ENCODE assay signal across 1 cellular context in the genomic region with DNA sequence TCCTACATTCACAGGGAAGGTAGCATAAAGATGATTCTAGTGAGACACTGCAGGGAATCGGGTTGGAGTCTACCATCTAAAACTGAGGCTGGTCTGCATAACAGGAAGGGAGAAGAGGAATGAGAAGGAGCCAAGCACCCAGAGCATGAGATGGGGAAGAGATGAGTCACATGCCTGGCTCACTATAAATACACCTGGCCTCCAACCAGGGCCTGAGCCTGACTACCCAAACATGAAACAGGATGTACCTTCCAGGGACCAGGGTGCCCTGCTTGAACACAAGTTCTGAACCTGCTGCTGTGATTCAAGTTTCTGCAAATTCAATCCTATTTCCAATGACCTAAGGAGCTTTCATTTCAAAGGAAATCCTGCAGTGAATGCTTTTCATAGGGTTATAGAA.
TF ChIP-seq lines count a peak whose summit lies in the region.

No MANE protein-coding gene starts in this region.

TF ChIP-seq in SK-N-SH, 30 proteins besides CTCF, POLR2A, EP300 and RAD21 (continued from another document):
- TF ChIP-seq POLR2AphosphoS5 (IDR thresholded peaks at IDR 0.05; ENCODE audit: low read depth, low read length) (no peak), RFX5 (IDR thresholded peaks at IDR 0.05; ENCODE audit: low read length) (no peak), YY1 (IDR thresholded peaks at IDR 0.05; ENCODE audit: low read depth) (no peak), RXRA (IDR thresholded peaks at IDR 0.05; ENCODE audit: borderline replicate concordance, low read depth) (no peak), RCOR1 (IDR thresholded peaks at IDR 0.05; ENCODE audit: low read length) (no peak), FOXJ3 (CRISPR knock-in tag; IDR thresholded peaks at IDR 0.05) (no peak), TCF12 (IDR thresholded peaks at IDR 0.05) (no peak)
- TF ChIP-seq, protein P1, sequence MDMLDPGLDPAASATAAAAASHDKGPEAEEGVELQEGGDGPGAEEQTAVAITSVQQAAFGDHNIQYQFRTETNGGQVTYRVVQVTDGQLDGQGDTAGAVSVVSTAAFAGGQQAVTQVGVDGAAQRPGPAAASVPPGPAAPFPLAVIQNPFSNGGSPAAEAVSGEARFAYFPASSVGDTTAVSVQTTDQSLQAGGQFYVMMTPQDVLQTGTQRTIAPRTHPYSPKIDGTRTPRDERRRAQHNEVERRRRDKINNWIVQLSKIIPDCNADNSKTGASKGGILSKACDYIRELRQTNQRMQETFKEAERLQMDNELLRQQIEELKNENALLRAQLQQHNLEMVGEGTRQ (IDR thresholded peaks at IDR 0.05; ENCODE audit: borderline replicate concordance, low read depth, low read length), result no peak
TF ChIP-seq in SK-N-SH: peak in this region for 0.
